In the genomic region with DNA sequence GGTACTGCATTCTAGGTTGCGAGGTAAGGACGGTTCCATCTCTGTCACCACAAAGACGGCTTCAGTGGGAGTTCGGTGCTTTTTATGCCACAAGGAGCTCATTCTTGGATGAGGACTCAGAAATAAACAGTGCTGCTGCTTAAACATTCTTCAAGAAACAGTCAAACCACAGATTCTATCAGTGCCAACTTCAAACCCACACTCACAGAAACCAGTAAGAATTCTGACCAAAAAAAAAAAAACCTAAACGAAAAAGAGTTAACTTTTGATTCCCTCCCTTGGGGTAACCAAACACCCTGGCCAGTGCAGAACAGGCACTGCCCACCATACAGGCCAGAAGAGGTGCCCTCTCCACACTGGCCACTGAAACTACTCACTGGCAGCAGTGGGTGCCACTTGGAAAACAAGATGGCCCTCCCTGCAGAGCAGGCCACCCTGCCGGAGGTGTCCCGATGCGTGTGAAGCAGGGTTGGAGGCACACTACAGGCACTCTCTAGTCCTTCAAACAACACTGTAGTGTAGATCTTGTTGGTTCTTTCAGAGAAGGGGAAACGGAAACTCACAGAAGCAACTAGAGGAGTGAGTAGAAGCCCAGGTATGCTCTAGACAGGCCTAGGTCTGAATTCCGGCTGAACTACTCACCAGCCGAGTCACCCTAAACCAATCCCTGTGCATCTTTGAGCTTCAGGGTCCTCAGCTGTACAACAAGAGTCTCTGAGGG, we compare ENCODE assay signal across 2 cellular contexts.
TF ChIP-seq lines count a peak whose summit lies in the region.

No MANE protein-coding gene starts in this region.

TF ChIP-seq in SK-N-SH treated with all-trans-retinoic acid at 6 μM for 48 hours, 23 proteins besides CTCF, POLR2A, EP300 and RAD21 (continued from another document):
- TF ChIP-seq OSR1 (CRISPR knock-in tag; IDR thresholded peaks at IDR 0.05) (no peak), ESRRG (CRISPR knock-in tag; IDR thresholded peaks at IDR 0.05) (no peak), ARNTL (CRISPR knock-in tag; IDR thresholded peaks at IDR 0.05; ENCODE audit: borderline replicate concordance, low read depth) (no peak), TCF4 (CRISPR knock-in tag; IDR thresholded peaks at IDR 0.05; ENCODE audit: borderline replicate concordance) (no peak), ZFP30 (CRISPR knock-in tag; IDR thresholded peaks at IDR 0.05) (no peak), ZNF565 (CRISPR knock-in tag; conservative IDR thresholded peaks at IDR 0.05; ENCODE audit: low read depth) (no peak), GLIS3 (CRISPR knock-in tag; IDR thresholded peaks at IDR 0.05) (no peak), ISL1 (CRISPR knock-in tag; IDR thresholded peaks at IDR 0.05) (no peak), ZFP3 (CRISPR knock-in tag; IDR thresholded peaks at IDR 0.05) (no peak)
- TF ChIP-seq, protein P1, sequence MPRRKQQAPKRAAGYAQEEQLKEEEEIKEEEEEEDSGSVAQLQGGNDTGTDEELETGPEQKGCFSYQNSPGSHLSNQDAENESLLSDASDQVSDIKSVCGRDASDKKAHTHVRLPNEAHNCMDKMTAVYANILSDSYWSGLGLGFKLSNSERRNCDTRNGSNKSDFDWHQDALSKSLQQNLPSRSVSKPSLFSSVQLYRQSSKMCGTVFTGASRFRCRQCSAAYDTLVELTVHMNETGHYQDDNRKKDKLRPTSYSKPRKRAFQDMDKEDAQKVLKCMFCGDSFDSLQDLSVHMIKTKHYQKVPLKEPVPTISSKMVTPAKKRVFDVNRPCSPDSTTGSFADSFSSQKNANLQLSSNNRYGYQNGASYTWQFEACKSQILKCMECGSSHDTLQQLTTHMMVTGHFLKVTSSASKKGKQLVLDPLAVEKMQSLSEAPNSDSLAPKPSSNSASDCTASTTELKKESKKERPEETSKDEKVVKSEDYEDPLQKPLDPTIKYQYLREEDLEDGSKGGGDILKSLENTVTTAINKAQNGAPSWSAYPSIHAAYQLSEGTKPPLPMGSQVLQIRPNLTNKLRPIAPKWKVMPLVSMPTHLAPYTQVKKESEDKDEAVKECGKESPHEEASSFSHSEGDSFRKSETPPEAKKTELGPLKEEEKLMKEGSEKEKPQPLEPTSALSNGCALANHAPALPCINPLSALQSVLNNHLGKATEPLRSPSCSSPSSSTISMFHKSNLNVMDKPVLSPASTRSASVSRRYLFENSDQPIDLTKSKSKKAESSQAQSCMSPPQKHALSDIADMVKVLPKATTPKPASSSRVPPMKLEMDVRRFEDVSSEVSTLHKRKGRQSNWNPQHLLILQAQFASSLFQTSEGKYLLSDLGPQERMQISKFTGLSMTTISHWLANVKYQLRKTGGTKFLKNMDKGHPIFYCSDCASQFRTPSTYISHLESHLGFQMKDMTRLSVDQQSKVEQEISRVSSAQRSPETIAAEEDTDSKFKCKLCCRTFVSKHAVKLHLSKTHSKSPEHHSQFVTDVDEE (CRISPR knock-in tag; IDR thresholded peaks at IDR 0.05) = no peak
- TF ChIP-seq, protein P2, sequence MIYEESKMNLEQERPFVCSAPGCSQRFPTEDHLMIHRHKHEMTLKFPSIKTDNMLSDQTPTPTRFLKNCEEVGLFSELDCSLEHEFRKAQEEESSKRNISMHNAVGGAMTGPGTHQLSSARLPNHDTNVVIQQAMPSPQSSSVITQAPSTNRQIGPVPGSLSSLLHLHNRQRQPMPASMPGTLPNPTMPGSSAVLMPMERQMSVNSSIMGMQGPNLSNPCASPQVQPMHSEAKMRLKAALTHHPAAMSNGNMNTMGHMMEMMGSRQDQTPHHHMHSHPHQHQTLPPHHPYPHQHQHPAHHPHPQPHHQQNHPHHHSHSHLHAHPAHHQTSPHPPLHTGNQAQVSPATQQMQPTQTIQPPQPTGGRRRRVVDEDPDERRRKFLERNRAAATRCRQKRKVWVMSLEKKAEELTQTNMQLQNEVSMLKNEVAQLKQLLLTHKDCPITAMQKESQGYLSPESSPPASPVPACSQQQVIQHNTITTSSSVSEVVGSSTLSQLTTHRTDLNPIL (CRISPR knock-in tag; IDR thresholded peaks at IDR 0.05; ENCODE audit: low read depth) = no peak
- TF ChIP-seq, protein P3, sequence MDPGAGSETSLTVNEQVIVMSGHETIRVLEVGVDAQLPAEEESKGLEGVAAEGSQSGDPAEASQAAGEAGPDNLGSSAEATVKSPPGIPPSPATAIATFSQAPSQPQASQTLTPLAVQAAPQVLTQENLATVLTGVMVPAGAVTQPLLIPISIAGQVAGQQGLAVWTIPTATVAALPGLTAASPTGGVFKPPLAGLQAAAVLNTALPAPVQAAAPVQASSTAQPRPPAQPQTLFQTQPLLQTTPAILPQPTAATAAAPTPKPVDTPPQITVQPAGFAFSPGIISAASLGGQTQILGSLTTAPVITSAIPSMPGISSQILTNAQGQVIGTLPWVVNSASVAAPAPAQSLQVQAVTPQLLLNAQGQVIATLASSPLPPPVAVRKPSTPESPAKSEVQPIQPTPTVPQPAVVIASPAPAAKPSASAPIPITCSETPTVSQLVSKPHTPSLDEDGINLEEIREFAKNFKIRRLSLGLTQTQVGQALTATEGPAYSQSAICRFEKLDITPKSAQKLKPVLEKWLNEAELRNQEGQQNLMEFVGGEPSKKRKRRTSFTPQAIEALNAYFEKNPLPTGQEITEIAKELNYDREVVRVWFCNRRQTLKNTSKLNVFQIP (CRISPR knock-in tag; IDR thresholded peaks at IDR 0.05; ENCODE audit: borderline replicate concordance, low read depth) = no peak

TF ChIP-seq in HepG2, 621 proteins besides CTCF, POLR2A, EP300 and RAD21 (continued from another document):
- TF ChIP-seq, protein P4, sequence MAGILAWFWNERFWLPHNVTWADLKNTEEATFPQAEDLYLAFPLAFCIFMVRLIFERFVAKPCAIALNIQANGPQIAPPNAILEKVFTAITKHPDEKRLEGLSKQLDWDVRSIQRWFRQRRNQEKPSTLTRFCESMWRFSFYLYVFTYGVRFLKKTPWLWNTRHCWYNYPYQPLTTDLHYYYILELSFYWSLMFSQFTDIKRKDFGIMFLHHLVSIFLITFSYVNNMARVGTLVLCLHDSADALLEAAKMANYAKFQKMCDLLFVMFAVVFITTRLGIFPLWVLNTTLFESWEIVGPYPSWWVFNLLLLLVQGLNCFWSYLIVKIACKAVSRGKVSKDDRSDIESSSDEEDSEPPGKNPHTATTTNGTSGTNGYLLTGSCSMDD (CRISPR knock-in tag; IDR thresholded peaks at IDR 0.05) = no peak
- TF ChIP-seq GATAD1 (CRISPR knock-in tag; IDR thresholded peaks at IDR 0.05) (no peak), XRCC5 (optimal IDR thresholded peaks at IDR 0.05; ENCODE audit: low read length) (no peak), SKI (IDR thresholded peaks at IDR 0.05; ENCODE audit: partially characterized antibody) (no peak), ZNF792 (CRISPR knock-in tag; IDR thresholded peaks at IDR 0.05) (no peak), SRY (CRISPR knock-in tag; IDR thresholded peaks at IDR 0.05) (no peak), ZNF33B (CRISPR knock-in tag; IDR thresholded peaks at IDR 0.05) (no peak), CENPT (CRISPR knock-in tag; IDR thresholded peaks at IDR 0.05; ENCODE audit: low read depth) (no peak), IRF2 (CRISPR knock-in tag; IDR thresholded peaks at IDR 0.05) (no peak), MEIS2 (CRISPR knock-in tag; IDR thresholded peaks at IDR 0.05) (no peak), ARHGAP35 (CRISPR knock-in tag; IDR thresholded peaks at IDR 0.05; ENCODE audit: borderline replicate concordance) (no peak)
- TF ChIP-seq, protein P5, sequence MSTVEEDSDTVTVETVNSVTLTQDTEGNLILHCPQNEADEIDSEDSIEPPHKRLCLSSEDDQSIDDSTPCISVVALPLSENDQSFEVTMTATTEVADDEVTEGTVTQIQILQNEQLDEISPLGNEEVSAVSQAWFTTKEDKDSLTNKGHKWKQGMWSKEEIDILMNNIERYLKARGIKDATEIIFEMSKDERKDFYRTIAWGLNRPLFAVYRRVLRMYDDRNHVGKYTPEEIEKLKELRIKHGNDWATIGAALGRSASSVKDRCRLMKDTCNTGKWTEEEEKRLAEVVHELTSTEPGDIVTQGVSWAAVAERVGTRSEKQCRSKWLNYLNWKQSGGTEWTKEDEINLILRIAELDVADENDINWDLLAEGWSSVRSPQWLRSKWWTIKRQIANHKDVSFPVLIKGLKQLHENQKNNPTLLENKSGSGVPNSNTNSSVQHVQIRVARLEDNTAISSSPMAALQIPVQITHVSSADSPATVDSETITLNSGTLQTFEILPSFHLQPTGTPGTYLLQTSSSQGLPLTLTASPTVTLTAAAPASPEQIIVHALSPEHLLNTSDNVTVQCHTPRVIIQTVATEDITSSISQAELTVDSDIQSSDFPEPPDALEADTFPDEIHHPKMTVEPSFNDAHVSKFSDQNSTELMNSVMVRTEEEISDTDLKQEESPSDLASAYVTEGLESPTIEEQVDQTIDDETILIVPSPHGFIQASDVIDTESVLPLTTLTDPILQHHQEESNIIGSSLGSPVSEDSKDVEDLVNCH (CRISPR knock-in tag; IDR thresholded peaks at IDR 0.05) = no peak
- TF ChIP-seq, protein P6, sequence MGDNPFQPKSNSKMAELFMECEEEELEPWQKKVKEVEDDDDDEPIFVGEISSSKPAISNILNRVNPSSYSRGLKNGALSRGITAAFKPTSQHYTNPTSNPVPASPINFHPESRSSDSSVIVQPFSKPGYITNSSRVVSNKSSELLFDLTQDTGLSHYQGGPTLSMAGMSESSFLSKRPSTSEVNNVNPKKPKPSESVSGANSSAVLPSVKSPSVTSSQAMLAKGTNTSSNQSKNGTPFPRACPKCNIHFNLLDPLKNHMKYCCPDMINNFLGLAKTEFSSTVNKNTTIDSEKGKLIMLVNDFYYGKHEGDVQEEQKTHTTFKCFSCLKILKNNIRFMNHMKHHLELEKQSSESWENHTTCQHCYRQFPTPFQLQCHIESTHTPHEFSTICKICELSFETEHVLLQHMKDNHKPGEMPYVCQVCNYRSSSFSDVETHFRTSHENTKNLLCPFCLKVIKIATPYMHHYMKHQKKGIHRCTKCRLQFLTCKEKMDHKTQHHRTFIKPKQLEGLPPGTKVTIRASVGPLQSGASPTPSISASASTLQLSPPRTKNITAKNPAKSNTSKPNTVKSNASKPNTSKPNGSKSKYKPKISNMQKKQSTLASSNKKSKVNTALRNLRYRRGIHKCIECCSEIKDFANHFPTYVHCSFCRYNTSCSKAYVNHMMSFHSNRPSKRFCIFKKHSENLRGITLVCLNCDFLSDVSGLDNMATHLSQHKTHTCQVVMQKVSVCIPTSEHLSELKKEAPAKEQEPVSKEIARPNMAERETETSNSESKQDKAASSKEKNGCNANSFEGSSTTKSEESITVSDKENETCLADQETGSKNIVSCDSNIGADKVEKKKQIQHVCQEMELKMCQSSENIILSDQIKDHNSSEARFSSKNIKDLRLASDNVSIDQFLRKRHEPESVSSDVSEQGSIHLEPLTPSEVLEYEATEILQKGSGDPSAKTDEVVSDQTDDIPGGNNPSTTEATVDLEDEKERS (CRISPR knock-in tag; IDR thresholded peaks at IDR 0.05) = no peak
